1 cellular context compared by ENCODE assay signal in genomic region chr5:89436464-89436863, GRCh38.
TF ChIP-seq lines count a peak whose summit lies in the region.

No MANE protein-coding gene starts in this region.

TF ChIP-seq in H1, 55 proteins besides CTCF, POLR2A, EP300 and RAD21:
- TF ChIP-seq JUN (IDR thresholded peaks at IDR 0.05; ENCODE audit: low read depth, low read length) (no peak), ASH2L (IDR thresholded peaks at IDR 0.05; ENCODE audit: low read length) (no peak), HDAC2 (IDR thresholded peaks at IDR 0.05; ENCODE audit: borderline replicate concordance in 1 of 2, low read depth in 2 of 2, low read length in 2 of 2) (no peak), GTF2F1 (IDR thresholded peaks at IDR 0.05; ENCODE audit: borderline replicate concordance, low read depth, low read length) (no peak), BACH1 (IDR thresholded peaks at IDR 0.05; ENCODE audit: low read length) (no peak), HDAC6 (IDR thresholded peaks at IDR 0.05; ENCODE audit: low read depth, low read length) (no peak), RBBP5 (IDR thresholded peaks at IDR 0.05; ENCODE audit: borderline replicate concordance, low read depth, low read length) (no peak), ZNF274 (IDR thresholded peaks at IDR 0.05; ENCODE audit: borderline replicate concordance, extremely low read depth, low read length) (no peak), TCF12 (IDR thresholded peaks at IDR 0.05; ENCODE audit: low read depth, low read length) (no peak), RNF2 (IDR thresholded peaks at IDR 0.05; ENCODE audit: borderline replicate concordance, low read depth, low read length, missing control alignments, poor library complexity, severe bottlenecking) (no peak), SRF (IDR thresholded peaks at IDR 0.05; ENCODE audit: low read depth, low read length) (no peak), BRCA1 (IDR thresholded peaks at IDR 0.05; ENCODE audit: low read depth, low read length) (no peak), TAF1 (IDR thresholded peaks at IDR 0.05; ENCODE audit: low read depth, low read length) (no peak), CBX5 (IDR thresholded peaks at IDR 0.05; ENCODE audit: low read depth, low read length) (no peak), SAP30 (IDR thresholded peaks at IDR 0.05; ENCODE audit: insufficient read depth, insufficient replicate concordance, low read length) (no peak), FOSL1 (IDR thresholded peaks at IDR 0.05; ENCODE audit: insufficient read depth, low read depth, low read length) (no peak), SP2 (IDR thresholded peaks at IDR 0.05; ENCODE audit: low read length) (no peak), CTBP2 (IDR thresholded peaks at IDR 0.05; ENCODE audit: borderline replicate concordance, insufficient read depth, insufficient read length, low read length) (no peak)
TF ChIP-seq in H1: peak in this region for 0.
